1 cellular context compared by ENCODE assay signal in the genomic region with DNA sequence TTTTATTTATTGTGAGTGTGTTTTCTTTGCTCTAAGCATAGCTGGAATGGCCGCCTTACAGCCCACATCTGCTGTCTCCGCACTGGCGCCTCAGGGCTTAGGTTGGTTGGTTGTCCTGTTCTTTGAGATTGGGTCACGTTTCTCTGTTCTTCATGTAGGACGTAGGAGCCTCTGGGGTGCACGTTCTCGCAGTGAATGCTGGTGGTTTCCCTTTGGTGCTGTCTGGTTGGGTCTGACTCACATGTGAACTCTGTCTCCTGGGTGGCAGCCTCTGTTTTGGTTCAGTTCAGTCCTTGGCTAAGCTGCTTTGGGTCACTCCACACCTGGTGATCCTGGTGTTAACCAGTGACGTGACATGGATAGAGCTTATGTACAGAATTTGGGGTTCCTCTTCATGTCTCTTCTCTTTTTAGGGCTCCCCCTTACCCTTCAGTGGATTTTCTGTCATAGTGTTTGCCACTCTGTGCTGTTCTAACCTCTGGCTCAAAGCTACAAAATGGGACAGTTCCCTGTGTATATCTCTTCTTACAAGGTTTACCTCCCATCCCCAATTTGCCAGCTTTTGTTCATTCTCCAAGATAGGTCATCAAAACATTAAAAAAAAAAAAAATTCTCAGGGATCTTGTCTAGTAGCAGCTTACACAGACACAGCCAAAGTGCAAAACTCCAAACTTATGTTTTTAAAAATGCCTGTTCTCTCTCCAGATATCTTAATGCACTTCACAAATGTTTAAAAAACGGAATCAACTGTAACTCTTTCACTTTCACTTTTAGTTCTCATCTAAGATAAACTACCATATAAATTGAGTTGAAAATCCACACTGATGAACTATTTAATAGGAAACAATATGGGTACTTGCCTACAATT.
TF ChIP-seq lines count a peak whose summit lies in the region.

No MANE protein-coding gene starts in this region.

TF ChIP-seq in HepG2, 621 proteins besides CTCF, POLR2A, EP300 and RAD21 (continued from another document and continues in another):
- TF ChIP-seq, protein P1, sequence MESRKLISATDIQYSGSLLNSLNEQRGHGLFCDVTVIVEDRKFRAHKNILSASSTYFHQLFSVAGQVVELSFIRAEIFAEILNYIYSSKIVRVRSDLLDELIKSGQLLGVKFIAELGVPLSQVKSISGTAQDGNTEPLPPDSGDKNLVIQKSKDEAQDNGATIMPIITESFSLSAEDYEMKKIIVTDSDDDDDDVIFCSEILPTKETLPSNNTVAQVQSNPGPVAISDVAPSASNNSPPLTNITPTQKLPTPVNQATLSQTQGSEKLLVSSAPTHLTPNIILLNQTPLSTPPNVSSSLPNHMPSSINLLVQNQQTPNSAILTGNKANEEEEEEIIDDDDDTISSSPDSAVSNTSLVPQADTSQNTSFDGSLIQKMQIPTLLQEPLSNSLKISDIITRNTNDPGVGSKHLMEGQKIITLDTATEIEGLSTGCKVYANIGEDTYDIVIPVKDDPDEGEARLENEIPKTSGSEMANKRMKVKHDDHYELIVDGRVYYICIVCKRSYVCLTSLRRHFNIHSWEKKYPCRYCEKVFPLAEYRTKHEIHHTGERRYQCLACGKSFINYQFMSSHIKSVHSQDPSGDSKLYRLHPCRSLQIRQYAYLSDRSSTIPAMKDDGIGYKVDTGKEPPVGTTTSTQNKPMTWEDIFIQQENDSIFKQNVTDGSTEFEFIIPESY (CRISPR knock-in tag; IDR thresholded peaks at IDR 0.05): no peak
- TF ChIP-seq ZNF234 (CRISPR knock-in tag; conservative IDR thresholded peaks at IDR 0.05) (no peak), ZNF605 (CRISPR knock-in tag; IDR thresholded peaks at IDR 0.05) (0 out of 2 replicates have a peak, but pooled peaks have one; percentile 36), HDAC2 (CRISPR knock-in tag; IDR thresholded peaks at IDR 0.05) (peak; percentile 25; the same call in 1 of the 2 replicates), ZNF558 (CRISPR knock-in tag; IDR thresholded peaks at IDR 0.05; ENCODE audit: borderline replicate concordance) (no peak), ZNF136 (CRISPR knock-in tag; IDR thresholded peaks at IDR 0.05; ENCODE audit: low read depth) (no peak), CREB1 (IDR thresholded peaks at IDR 0.05) (peak; percentile 66), CREB1 (CRISPR knock-in tag; IDR thresholded peaks at IDR 0.05) (peak; percentile 39), ZNF891 (CRISPR knock-in tag; IDR thresholded peaks at IDR 0.05) (no peak), PHF21A (CRISPR knock-in tag; IDR thresholded peaks at IDR 0.05) (no peak), DNMT1 (CRISPR knock-in tag; IDR thresholded peaks at IDR 0.05) (no peak), ZNF709 (CRISPR knock-in tag; IDR thresholded peaks at IDR 0.05) (no peak), RBFOX2 (IDR thresholded peaks at IDR 0.05; ENCODE audit: low read depth, low read length) (no peak), HNRNPK (IDR thresholded peaks at IDR 0.05; ENCODE audit: low read depth, low read length, poor library complexity, severe bottlenecking) (no peak), CHCHD3 (CRISPR knock-in tag; IDR thresholded peaks at IDR 0.05) (no peak), NFYB (CRISPR knock-in tag; IDR thresholded peaks at IDR 0.05) (no peak), PLRG1 (conservative IDR thresholded peaks at IDR 0.05) (no peak), TCF7 (IDR thresholded peaks at IDR 0.05; ENCODE audit: low read depth) (no peak), MZF1 (CRISPR knock-in tag; IDR thresholded peaks at IDR 0.05; ENCODE audit: borderline replicate concordance) (no peak), SIN3A (IDR thresholded peaks at IDR 0.05; ENCODE audit: borderline replicate concordance, low read depth, low read length) (no peak), U2AF2 (IDR thresholded peaks at IDR 0.05; ENCODE audit: low read depth, low read length) (no peak), ZNF331 (CRISPR knock-in tag; IDR thresholded peaks at IDR 0.05) (peak; percentile 74; the same call in 1 of the 2 replicates)
- TF ChIP-seq, protein P2, sequence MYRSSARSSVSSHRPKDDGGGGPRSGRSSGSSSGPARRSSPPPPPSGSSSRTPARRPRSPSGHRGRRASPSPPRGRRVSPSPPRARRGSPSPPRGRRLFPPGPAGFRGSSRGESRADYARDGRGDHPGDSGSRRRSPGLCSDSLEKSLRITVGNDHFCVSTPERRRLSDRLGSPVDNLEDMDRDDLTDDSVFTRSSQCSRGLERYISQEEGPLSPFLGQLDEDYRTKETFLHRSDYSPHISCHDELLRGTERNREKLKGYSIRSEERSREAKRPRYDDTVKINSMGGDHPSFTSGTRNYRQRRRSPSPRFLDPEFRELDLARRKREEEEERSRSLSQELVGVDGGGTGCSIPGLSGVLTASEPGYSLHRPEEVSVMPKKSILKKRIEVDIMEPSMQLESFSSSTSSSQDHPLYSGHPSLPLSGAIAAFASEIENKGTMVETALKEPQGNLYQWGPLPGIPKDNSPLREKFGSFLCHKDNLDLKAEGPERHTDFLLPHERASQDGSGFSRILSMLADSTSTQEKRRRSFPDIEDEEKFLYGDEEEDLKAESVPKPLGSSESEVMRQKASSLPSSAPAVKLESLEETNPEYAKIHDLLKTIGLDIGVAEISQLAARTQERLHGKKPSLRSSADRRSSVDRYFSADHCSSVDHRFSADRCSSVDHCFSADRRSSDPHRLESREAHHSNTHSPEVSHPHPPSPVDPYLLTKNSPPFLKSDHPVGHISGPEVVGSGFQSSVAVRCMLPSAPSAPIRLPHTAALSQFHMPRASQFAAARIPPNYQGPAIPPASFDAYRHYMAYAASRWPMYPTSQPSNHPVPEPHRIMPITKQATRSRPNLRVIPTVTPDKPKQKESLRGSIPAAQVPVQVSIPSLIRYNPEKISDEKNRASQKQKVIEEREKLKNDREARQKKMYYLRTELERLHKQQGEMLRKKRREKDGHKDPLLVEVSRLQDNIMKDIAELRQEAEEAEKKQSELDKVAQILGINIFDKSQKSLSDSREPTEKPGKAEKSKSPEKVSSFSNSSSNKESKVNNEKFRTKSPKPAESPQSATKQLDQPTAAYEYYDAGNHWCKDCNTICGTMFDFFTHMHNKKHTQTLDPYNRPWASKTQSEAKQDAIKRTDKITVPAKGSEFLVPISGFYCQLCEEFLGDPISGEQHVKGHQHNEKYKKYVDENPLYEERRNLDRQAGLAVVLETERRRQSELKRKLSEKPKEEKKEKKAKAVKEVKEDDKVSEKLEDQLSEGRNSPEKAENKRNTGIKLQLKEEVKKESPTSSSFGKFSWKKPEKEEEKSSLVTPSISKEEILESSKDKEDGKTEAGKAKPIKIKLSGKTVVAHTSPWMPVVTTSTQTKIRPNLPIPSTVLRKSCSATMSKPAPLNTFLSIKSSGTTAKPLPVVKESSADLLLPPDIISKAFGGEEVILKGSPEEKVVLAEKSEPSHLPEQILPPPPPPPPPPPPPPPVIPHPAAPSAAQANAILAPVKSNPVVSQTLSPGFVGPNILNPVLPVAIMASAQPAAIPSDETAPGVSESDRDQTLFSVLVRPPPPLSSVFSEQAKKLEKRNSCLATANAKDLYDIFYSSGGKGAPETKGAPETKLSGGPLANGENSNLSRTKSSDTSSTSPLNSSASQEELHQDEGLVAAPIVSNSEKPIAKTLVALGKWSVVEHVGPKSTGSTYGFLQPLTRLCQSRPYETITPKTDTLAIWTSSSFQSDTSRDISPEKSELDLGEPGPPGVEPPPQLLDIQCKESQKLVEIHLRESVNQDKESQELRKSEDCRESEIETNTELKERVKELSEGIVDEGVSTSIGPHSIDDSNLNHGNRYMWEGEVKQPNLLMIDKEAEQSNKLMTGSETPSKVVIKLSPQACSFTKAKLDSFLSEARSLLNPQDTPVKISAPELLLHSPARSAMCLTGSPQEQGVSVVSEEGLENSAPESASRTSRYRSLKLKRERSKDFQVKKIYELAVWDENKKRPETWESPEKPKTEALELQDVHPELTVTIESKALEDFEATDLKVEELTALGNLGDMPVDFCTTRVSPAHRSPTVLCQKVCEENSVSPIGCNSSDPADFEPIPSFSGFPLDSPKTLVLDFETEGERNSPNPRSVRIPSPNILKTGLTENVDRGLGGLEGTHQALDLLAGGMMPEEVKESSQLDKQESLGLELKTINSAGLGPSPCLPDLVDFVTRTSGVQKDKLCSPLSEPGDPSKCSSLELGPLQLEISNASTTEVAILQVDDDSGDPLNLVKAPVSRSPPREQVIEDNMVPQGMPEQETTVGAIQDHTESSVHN (CRISPR knock-in tag; IDR thresholded peaks at IDR 0.05): no peak
- TF ChIP-seq, protein P3, sequence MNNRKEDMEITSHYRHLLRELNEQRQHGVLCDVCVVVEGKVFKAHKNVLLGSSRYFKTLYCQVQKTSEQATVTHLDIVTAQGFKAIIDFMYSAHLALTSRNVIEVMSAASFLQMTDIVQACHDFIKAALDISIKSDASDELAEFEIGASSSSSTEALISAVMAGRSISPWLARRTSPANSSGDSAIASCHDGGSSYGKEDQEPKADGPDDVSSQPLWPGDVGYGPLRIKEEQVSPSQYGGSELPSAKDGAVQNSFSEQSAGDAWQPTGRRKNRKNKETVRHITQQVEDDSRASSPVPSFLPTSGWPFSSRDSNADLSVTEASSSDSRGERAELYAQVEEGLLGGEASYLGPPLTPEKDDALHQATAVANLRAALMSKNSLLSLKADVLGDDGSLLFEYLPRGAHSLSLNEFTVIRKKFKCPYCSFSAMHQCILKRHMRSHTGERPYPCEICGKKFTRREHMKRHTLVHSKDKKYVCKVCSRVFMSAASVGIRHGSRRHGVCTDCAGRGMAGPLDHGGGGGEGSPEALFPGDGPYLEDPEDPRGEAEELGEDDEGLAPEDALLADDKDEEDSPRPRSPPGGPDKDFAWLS (CRISPR knock-in tag; IDR thresholded peaks at IDR 0.05; ENCODE audit: borderline replicate concordance): no peak
- TF ChIP-seq, protein P4, sequence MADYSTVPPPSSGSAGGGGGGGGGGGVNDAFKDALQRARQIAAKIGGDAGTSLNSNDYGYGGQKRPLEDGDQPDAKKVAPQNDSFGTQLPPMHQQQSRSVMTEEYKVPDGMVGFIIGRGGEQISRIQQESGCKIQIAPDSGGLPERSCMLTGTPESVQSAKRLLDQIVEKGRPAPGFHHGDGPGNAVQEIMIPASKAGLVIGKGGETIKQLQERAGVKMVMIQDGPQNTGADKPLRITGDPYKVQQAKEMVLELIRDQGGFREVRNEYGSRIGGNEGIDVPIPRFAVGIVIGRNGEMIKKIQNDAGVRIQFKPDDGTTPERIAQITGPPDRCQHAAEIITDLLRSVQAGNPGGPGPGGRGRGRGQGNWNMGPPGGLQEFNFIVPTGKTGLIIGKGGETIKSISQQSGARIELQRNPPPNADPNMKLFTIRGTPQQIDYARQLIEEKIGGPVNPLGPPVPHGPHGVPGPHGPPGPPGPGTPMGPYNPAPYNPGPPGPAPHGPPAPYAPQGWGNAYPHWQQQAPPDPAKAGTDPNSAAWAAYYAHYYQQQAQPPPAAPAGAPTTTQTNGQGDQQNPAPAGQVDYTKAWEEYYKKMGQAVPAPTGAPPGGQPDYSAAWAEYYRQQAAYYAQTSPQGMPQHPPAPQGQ (CRISPR knock-in tag; IDR thresholded peaks at IDR 0.05; ENCODE audit: borderline replicate concordance): no peak
- TF ChIP-seq, protein P5, sequence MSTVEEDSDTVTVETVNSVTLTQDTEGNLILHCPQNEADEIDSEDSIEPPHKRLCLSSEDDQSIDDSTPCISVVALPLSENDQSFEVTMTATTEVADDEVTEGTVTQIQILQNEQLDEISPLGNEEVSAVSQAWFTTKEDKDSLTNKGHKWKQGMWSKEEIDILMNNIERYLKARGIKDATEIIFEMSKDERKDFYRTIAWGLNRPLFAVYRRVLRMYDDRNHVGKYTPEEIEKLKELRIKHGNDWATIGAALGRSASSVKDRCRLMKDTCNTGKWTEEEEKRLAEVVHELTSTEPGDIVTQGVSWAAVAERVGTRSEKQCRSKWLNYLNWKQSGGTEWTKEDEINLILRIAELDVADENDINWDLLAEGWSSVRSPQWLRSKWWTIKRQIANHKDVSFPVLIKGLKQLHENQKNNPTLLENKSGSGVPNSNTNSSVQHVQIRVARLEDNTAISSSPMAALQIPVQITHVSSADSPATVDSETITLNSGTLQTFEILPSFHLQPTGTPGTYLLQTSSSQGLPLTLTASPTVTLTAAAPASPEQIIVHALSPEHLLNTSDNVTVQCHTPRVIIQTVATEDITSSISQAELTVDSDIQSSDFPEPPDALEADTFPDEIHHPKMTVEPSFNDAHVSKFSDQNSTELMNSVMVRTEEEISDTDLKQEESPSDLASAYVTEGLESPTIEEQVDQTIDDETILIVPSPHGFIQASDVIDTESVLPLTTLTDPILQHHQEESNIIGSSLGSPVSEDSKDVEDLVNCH (CRISPR knock-in tag; IDR thresholded peaks at IDR 0.05): no peak
- TF ChIP-seq, protein P6, sequence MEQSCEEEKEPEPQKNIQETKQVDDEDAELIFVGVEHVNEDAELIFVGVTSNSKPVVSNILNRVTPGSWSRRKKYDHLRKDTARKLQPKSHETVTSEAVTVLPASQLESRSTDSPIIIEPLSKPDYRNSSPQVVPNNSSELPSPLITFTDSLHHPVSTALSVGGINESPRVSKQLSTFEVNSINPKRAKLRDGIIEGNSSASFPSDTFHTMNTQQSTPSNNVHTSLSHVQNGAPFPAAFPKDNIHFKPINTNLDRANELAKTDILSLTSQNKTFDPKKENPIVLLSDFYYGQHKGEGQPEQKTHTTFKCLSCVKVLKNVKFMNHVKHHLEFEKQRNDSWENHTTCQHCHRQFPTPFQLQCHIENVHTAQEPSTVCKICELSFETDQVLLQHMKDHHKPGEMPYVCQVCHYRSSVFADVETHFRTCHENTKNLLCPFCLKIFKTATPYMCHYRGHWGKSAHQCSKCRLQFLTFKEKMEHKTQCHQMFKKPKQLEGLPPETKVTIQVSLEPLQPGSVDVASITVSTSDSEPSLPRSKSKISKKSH (CRISPR knock-in tag; IDR thresholded peaks at IDR 0.05; ENCODE audit: borderline replicate concordance): no peak
- TF ChIP-seq, protein P7, sequence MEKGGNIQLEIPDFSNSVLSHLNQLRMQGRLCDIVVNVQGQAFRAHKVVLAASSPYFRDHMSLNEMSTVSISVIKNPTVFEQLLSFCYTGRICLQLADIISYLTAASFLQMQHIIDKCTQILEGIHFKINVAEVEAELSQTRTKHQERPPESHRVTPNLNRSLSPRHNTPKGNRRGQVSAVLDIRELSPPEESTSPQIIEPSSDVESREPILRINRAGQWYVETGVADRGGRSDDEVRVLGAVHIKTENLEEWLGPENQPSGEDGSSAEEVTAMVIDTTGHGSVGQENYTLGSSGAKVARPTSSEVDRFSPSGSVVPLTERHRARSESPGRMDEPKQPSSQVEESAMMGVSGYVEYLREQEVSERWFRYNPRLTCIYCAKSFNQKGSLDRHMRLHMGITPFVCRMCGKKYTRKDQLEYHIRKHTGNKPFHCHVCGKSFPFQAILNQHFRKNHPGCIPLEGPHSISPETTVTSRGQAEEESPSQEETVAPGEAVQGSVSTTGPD (CRISPR knock-in tag; IDR thresholded peaks at IDR 0.05): 0 out of 2 replicates have a peak, but pooled peaks have one; percentile 35
- TF ChIP-seq, protein P8, sequence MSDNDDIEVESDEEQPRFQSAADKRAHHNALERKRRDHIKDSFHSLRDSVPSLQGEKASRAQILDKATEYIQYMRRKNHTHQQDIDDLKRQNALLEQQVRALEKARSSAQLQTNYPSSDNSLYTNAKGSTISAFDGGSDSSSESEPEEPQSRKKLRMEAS (IDR thresholded peaks at IDR 0.05): peak; percentile 58; the same call in 1 of the 2 replicates
- TF ChIP-seq, protein P9, sequence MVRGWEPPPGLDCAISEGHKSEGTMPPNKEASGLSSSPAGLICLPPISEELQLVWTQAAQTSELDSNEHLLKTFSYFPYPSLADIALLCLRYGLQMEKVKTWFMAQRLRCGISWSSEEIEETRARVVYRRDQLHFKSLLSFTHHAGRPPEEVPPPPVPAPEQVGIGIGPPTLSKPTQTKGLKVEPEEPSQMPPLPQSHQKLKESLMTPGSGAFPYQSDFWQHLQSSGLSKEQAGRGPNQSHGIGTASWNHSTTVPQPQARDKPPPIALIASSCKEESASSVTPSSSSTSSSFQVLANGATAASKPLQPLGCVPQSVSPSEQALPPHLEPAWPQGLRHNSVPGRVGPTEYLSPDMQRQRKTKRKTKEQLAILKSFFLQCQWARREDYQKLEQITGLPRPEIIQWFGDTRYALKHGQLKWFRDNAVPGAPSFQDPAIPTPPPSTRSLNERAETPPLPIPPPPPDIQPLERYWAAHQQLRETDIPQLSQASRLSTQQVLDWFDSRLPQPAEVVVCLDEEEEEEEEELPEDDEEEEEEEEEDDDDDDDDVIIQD (CRISPR knock-in tag; IDR thresholded peaks at IDR 0.05; ENCODE audit: low read depth): 0 out of 2 replicates have a peak, but pooled peaks have one; percentile 35
